8 cellular contexts compared by ENCODE assay signal in genomic region chr6:26659042-26659359, GRCh38. TPM values are rescaled to one million over a fixed set of nuclear protein-coding genes. Genes with fewer than 3 reads are reported as not detected.
A peak's percentile ranks its signal among the peaks of the same experiment; 100 is the strongest.
DNase-seq lines count a peak whose midpoint lies in the region; ATAC-seq and TF ChIP-seq lines count a peak whose summit lies in the region.

No MANE protein-coding gene starts in this region.

- H3K4me1 Mint-ChIP-seq in osteocyte (ENCODE audit: unreplicated experiment) = peaks cover 29% of the 10 kb centered on the region

- peak overlapping the region; percentile 84 for H3K27ac Mint-ChIP-seq in osteocyte (ENCODE audit: unreplicated experiment)

- peaks cover 18% of the 10 kb centered on the region for H3K4me1 ChIP-seq in OCI-LY7 (ENCODE audit: insufficient read depth, low read length, poor library complexity, severe bottlenecking)

- intact Hi-C loops in OCI-LY7 (cut with micrococcal nuclease; ENCODE audit: unreplicated experiment) = no loop called here

- H3K27me3 Mint-ChIP-seq in osteocyte (ENCODE audit: unreplicated experiment) = peaks cover 22% of the 10 kb centered on the region

- no peaks in the 10 kb centered on the region for H3K9me3 ChIP-seq in OCI-LY7 (ENCODE audit: low read length)

- TF ChIP-seq CTCF in OCI-LY7 (conservative IDR thresholded peaks at IDR 0.05; ENCODE audit: low read length) (no peak), epithelial cell of esophagus (IDR thresholded peaks at IDR 0.05; ENCODE audit: insufficient read depth, low read depth, low read length, missing control alignments) (no peak), osteocyte (IDR thresholded peaks at IDR 0.05) (no peak)

- H3K79me2 ChIP-seq in OCI-LY7 (ENCODE audit: insufficient read depth, low read depth, low read length) = peaks cover 12% of the 10 kb centered on the region; the same call in 1 of the 2 replicates

- BruUV-seq in OCI-LY7 (replicated peaks; lab: Mats Ljungman, UMichigan) = no TSS peak

- DNase-seq in COLO829 (ENCODE audit: low spot score) (peak; percentile 23), OCI-LY7 (ENCODE audit: low spot score) (no peak), epithelial cell of esophagus (ENCODE audit: low read depth) (no peak), osteocyte (ENCODE audit: extremely low spot score, unreplicated experiment) (no peak), COLO668 (lab: John Stamatoyannopoulos, UW; ENCODE audit: unreplicated experiment) (no peak), NOMO-1 (lab: John Stamatoyannopoulos, UW; ENCODE audit: unreplicated experiment in 2 of 2) (no peak), globus pallidus (ENCODE audit: low spot score) (no peak)

- no peaks in the 10 kb centered on the region for H3K9me3 Mint-ChIP-seq in osteocyte (ENCODE audit: unreplicated experiment)

- H3K27ac ChIP-seq in OCI-LY7 (ENCODE audit: low read depth, low read length, poor library complexity, severe bottlenecking) = peak overlapping the region; percentile 9

- H4K20me1 ChIP-seq in OCI-LY7 (ENCODE audit: insufficient read depth, low read length) = no peaks in the 10 kb centered on the region

- POLR2A ChIA-PET in OCI-LY7 (lab: Charles Lee) = no interaction called here

- H2AFZ ChIP-seq in OCI-LY7 (ENCODE audit: low read length) = peak overlapping the region; percentile 97

- H3K4me3 Mint-ChIP-seq in osteocyte (ENCODE audit: unreplicated experiment) = peak overlapping the region; percentile 86

- peaks cover 27% of the 10 kb centered on the region for H3K36me3 Mint-ChIP-seq in osteocyte (ENCODE audit: unreplicated experiment)

- peak overlapping the region; percentile 79 for H3K4me2 ChIP-seq in OCI-LY7 (ENCODE audit: low read length)

- ATAC-seq in HG03045 (IDR thresholded peaks at IDR 0.05; ENCODE audit: unreplicated experiment) = no peak

- no peaks in the 10 kb centered on the region for H3K9me2 ChIP-seq in OCI-LY7 (ENCODE audit: insufficient read depth, low read length)

- H3K36me3 ChIP-seq in OCI-LY7 (ENCODE audit: insufficient read depth, low read length) = peaks cover 25% of the 10 kb centered on the region

- CTCF ChIA-PET in OCI-LY7 (lab: Charles Lee; ENCODE audit: unreplicated experiment) = no interaction called here

- peak overlapping the region; percentile 96 for H3K4me3 ChIP-seq in OCI-LY7 (ENCODE audit: low read depth, low read length, poor library complexity, severe bottlenecking)
- H3K4me3 ChIP-seq in epithelial cell of esophagus (ENCODE audit: low read length) = peak overlapping the region; percentile 73

RNA-seq across cellular contexts. Expression of gene ZNF322, which starts 0.5 kb away (rescaled TPM):
- total RNA-seq in OCI-LY7 (2014; rRNA removed; shearing (Covaris generic)) = 10.8 and 12.2 TPM in 2 replicates
- total RNA-seq in OCI-LY7 (2022) = 19.0 and 23.7 TPM in 2 replicates
- total RNA-seq in osteocyte = 30.6 and 33.8 TPM in 2 replicates
